In the genomic region with DNA sequence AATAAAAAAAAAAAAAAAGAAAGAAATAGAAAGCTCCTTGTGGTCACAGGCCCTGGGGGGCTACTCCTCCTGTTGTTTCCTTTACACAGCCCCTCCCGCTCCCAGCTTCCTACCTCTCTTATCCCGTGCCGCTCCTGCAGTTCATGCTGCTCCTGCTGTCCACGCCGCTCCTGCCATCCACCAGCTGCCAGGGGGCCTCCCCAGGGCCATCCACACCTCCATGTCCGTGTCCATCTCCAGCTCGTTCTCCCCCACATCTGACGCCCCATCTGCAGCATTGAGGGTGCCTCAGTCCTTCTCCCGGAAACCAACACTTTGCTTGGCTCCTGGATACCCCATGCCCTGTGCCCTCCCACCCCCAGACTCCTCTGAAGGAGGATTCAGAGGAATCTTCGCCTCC, we compare ENCODE assay signal across 19 cellular contexts.
DNase-seq lines count a peak whose midpoint lies in the region; ATAC-seq, FAIRE-seq and TF ChIP-seq lines count a peak whose summit lies in the region.
"Had no signal": no experiment of that assay in that cellular context is flagged by ENCODE, and none has a peak within 500 bp of the region (broad histone marks: within the 10 kb centered on the region; RNA-seq: fewer than 3 reads in every experiment).

No MANE protein-coding gene starts in this region.

- no peak overlapping the region for H2BK15ac ChIP-seq in neuronal stem cell (ENCODE audit: low read length)

- no peaks in the 10 kb centered on the region for H3K79me2 ChIP-seq in HepG2 (ENCODE audit: insufficient read depth, low read length)

- no peak overlapping the region for H2AFZ ChIP-seq in HepG2 (ENCODE audit: low read length)
- H2AFZ ChIP-seq in neuronal stem cell (ENCODE audit: low read length) = no peak overlapping the region

- peaks cover 4% of the 10 kb centered on the region for H3K79me1 ChIP-seq in neuronal stem cell (ENCODE audit: low read depth, low read length)

- CTCF ChIA-PET in Caco-2 (lab: Charles Lee) = no interaction called here
- CTCF ChIA-PET in HepG2 (lab: Yijun Ruan, JAX; ENCODE audit: low intra/inter-chr PET ratio, low total read pairs) = no interaction called here

- no peak overlapping the region for H3K14ac ChIP-seq in neuronal stem cell (ENCODE audit: low read length)

- no peak for TF ChIP-seq POLR2A in HepG2 (IDR thresholded peaks at IDR 0.05; ENCODE audit: insufficient read depth in 1 of 2, low read depth in 2 of 2, low read length in 2 of 2)

- H3K23ac ChIP-seq in neuronal stem cell (ENCODE audit: low read depth, low read length, poor library complexity) = no peak overlapping the region

- TF ChIP-seq EP300 in HepG2 (IDR thresholded peaks at IDR 0.05; ENCODE audit: low read depth in 2 of 2, low read length in 2 of 2) = no peak
- no peak for TF ChIP-seq EP300 in HepG2 (CRISPR knock-in tag; IDR thresholded peaks at IDR 0.05; ENCODE audit: borderline replicate concordance)

- no peak overlapping the region for H2AK5ac ChIP-seq in neuronal stem cell (ENCODE audit: low read depth, low read length)

- H4K91ac ChIP-seq in neuronal stem cell (ENCODE audit: low read depth, low read length, poor library complexity) = no peak overlapping the region

- no peak overlapping the region for H3K18ac ChIP-seq in neuronal stem cell (ENCODE audit: low read length)

- in situ Hi-C loops in HepG2 (cut with HindIII; ENCODE audit: extremely low pct_ligation_motif_present, low pct_unique_long_range_greater_than_20kb) = no loop called here

- H3K9ac ChIP-seq in HepG2 (ENCODE audit: insufficient read depth, low read depth, low read length) (no peak overlapping the region), neuronal stem cell (ENCODE audit: low read depth, low read length, poor library complexity) (peak overlapping the region; percentile 15)

- POLR2A ChIA-PET in Caco-2 (lab: Charles Lee) = no interaction called here
- POLR2A ChIA-PET in HepG2 (lab: Yijun Ruan, JAX) = no interaction called here

- H3K9me3 ChIP-seq in Caco-2 (no peaks in the 10 kb centered on the region), HepG2 (ENCODE audit: low read length) (no peaks in the 10 kb centered on the region), neuronal stem cell (replicated peaks in 1 of 2; ENCODE audit: control insufficient read depth in 2 of 2, insufficient read depth in 1 of 2, low read depth in 1 of 2, low read length in 2 of 2) (no peaks in the 10 kb centered on the region)

- no peak for ATAC-seq in HepG2
- no peak for ATAC-seq in GM21367 (IDR thresholded peaks at IDR 0.05; ENCODE audit: unreplicated experiment)

- H3K4me1 Mint-ChIP-seq in Caco-2 (ENCODE audit: low read depth, unreplicated experiment) = no peaks in the 10 kb centered on the region
- H3K4me1 Mint-ChIP-seq: H9 had no signal

- no TSS peak for BruUV-seq in Caco-2 (replicated peaks; lab: Mats Ljungman, UMichigan)
- BruUV-seq in HepG2 (replicated peaks; lab: Mats Ljungman, UMichigan) = no TSS peak

- H4K20me1 ChIP-seq in HepG2 (ENCODE audit: insufficient read depth, low read length) = no peaks in the 10 kb centered on the region

- no peak for FAIRE-seq in HepG2 (lab: Jason Lieb, UNC)
- FAIRE-seq: A204.1 had no signal

- peak overlapping the region; percentile 7 for H4K8ac ChIP-seq in neuronal stem cell (ENCODE audit: low read depth, low read length)

- H3K9me3 Mint-ChIP-seq in Caco-2 (ENCODE audit: unreplicated experiment) = peaks cover 6% of the 10 kb centered on the region
- H3K9me3 Mint-ChIP-seq: CD4-positive, alpha-beta T cell; H9 had no signal

- H3K4me3 ChIP-seq in Caco-2 (ENCODE audit: low read depth, low read length) (no peak overlapping the region), HepG2 (replicated peaks in 1 of 3; ENCODE audit: insufficient read depth in 1 of 3, low read depth in 2 of 3, low read length in 3 of 3) (no peak overlapping the region), neuronal stem cell (ENCODE audit: low read length in 2 of 2) (no peak overlapping the region)

- H3K4me1 ChIP-seq in Caco-2 (no peaks in the 10 kb centered on the region), HepG2 (ENCODE audit: insufficient read depth, low read length) (no peaks in the 10 kb centered on the region), neuronal stem cell (ENCODE audit: control insufficient read depth in 2 of 2, insufficient read depth in 1 of 2, low read depth in 1 of 2, low read length in 2 of 2) (peaks cover 0 to 10% of the 10 kb centered on the region in 2 donors)

- no peak overlapping the region for H2BK12ac ChIP-seq in neuronal stem cell (ENCODE audit: low read length)

- DNase-seq in Caco-2 (no peak), GM10266 (ENCODE audit: extremely low spot score) (peak; percentile 20), HepG2 (ENCODE audit: low spot score) (no peak), neuronal stem cell (ENCODE audit: low spot score) (no peak), AG08395 (ENCODE audit: low spot score) (no peak), retina (no peak)
- DNase-seq in activated CD4-positive, alpha-beta T cell treated with anti-CD3 and anti-CD28 coated beads for 48 hours = no peak
- DNase-seq: ACHN; AML-193; CD4-positive, alpha-beta T cell; DMS153; DMS79; GDM1; GOT3; H9; KG1 had no signal

- no peak for TF ChIP-seq RAD21 in HepG2 (CRISPR knock-in tag; IDR thresholded peaks at IDR 0.05)

- no peak overlapping the region for H2BK120ac ChIP-seq in neuronal stem cell (ENCODE audit: low read depth, low read length)

- no peak overlapping the region for H3K27ac ChIP-seq in HepG2 (ENCODE audit: extremely low read length, insufficient read depth, low read length)
- no peak overlapping the region for H3K27ac ChIP-seq in neuronal stem cell (replicated peaks; ENCODE audit: low read length)
- H3K27ac ChIP-seq: C4-2B had no signal

- no peak overlapping the region for H3K4me2 ChIP-seq in HepG2 (ENCODE audit: low read depth, low read length)
- no peak overlapping the region for H3K4me2 ChIP-seq in neuronal stem cell (ENCODE audit: insufficient read depth, low read length, poor library complexity, severe bottlenecking)

- no peaks in the 10 kb centered on the region for H3K27me3 Mint-ChIP-seq in Caco-2 (ENCODE audit: insufficient read depth, unreplicated experiment)
- H3K27me3 Mint-ChIP-seq: CD4-positive, alpha-beta T cell had no signal

- no peaks in the 10 kb centered on the region for H3K27me3 ChIP-seq in Caco-2 (replicated peaks; ENCODE audit: control insufficient read depth, insufficient read depth, low read length)
- H3K27me3 ChIP-seq in HepG2 (ENCODE audit: control insufficient read depth in 1 of 2, insufficient read depth in 2 of 2, low read length in 2 of 2) = no peaks in the 10 kb centered on the region
- H3K27me3 ChIP-seq in neuronal stem cell (ENCODE audit: control insufficient read depth in 3 of 3, insufficient read depth in 3 of 3, low read depth in 1 of 3, low read length in 3 of 3) = no peaks in the 10 kb centered on the region

- no peak overlapping the region for H2BK5ac ChIP-seq in neuronal stem cell (ENCODE audit: low read length)

- H3K36me3 ChIP-seq in Caco-2 (ENCODE audit: control insufficient read depth, insufficient read depth, low read length) (no peaks in the 10 kb centered on the region), HepG2 (replicated peaks in 1 of 2; ENCODE audit: control insufficient read depth in 1 of 2, insufficient read depth in 2 of 2, low read length in 2 of 2) (peaks cover 12 to 16% of the 10 kb centered on the region in 2 experiments; a peak in 4 of 5 replicates), neuronal stem cell (replicated peaks in 1 of 2; ENCODE audit: control insufficient read depth in 2 of 2, insufficient read depth in 2 of 2, low read length in 2 of 2) (peaks cover 6 to 21% of the 10 kb centered on the region in 2 donors)

- H3K27ac Mint-ChIP-seq in Caco-2 (ENCODE audit: unreplicated experiment) = peak overlapping the region; percentile 55
- H3K27ac Mint-ChIP-seq: CD4-positive, alpha-beta T cell had no signal

- peaks cover 26% of the 10 kb centered on the region for H3K36me3 Mint-ChIP-seq in Caco-2 (ENCODE audit: insufficient read depth, unreplicated experiment)

- no peak overlapping the region for H3K4me3 Mint-ChIP-seq in Caco-2 (ENCODE audit: unreplicated experiment)
- H3K4me3 Mint-ChIP-seq: CD4-positive, alpha-beta T cell; H9 had no signal

- TF ChIP-seq CTCF in Caco-2 (IDR thresholded peaks at IDR 0.05; ENCODE audit: insufficient read depth in 1 of 2, low read depth in 1 of 2, low read length in 1 of 2, severe bottlenecking in 1 of 2, unreplicated experiment in 1 of 2) = no peak
- TF ChIP-seq CTCF in GM10266 (IDR thresholded peaks at IDR 0.05; ENCODE audit: control insufficient read depth, insufficient read depth, low read depth, missing control alignments) = no peak
- TF ChIP-seq CTCF in HepG2 (CRISPR knock-in tag; IDR thresholded peaks at IDR 0.05) = no peak

- intact Hi-C loops in Caco-2 (cut with micrococcal nuclease; ENCODE audit: unreplicated experiment) (no loop called here), HepG2 (cut with micrococcal nuclease; ENCODE audit: unreplicated experiment) (no loop called here)

- no peak overlapping the region for H3K4ac ChIP-seq in neuronal stem cell (ENCODE audit: low read length)

- WGBS in HepG2 (ENCODE audit: low lambda C conversion rate) = 97% methylated on average over 10 of the region's 10 CpGs
- no CpG with 5 or more reads among the region's 10 CpGs for WGBS in neuronal stem cell (ENCODE audit: extremely low coverage in 2 of 2, insufficient read length in 2 of 2, insufficient replicate concordance in 1 of 2), 2 donors

TF ChIP-seq in HepG2, 621 proteins besides CTCF, POLR2A, EP300 and RAD21:
- TF ChIP-seq RFX1 (IDR thresholded peaks at IDR 0.05) (no peak), ZBTB42 (CRISPR knock-in tag; IDR thresholded peaks at IDR 0.05) (no peak), REPIN1 (CRISPR knock-in tag; IDR thresholded peaks at IDR 0.05; ENCODE audit: borderline replicate concordance, low read depth) (no peak), RBM22 (optimal IDR thresholded peaks at IDR 0.05; ENCODE audit: low read length) (peak; percentile 72)
